ENCODE assay signal across 19 cellular contexts in genomic region chrX:24005028-24005427, GRCh38. TPM values are rescaled to one million over a fixed set of nuclear protein-coding genes. Genes with fewer than 3 reads are reported as not detected.
A peak's percentile ranks its signal among the peaks of the same experiment; 100 is the strongest.
DNase-seq lines count a peak whose midpoint lies in the region; ATAC-seq and TF ChIP-seq lines count a peak whose summit lies in the region.
"Had no signal": no experiment of that assay in that cellular context is flagged by ENCODE, and none has a peak within 500 bp of the region (broad histone marks: within the 10 kb centered on the region; RNA-seq: fewer than 3 reads in every experiment).

No MANE protein-coding gene starts in this region.

- H3K27me3 Mint-ChIP-seq in activated naive CD4-positive, alpha-beta T cell treated with anti-CD3 and anti-CD28 coated beads, Interleukin-2, amount 50 U/mL, for 24 hours: no peaks in the 10 kb centered on the region
- peaks cover 0 to 10% of the 10 kb centered on the region in 2 donors for H3K27me3 Mint-ChIP-seq in stimulated activated naive B cell treated with anti-CD40 and anti-IgM and Interleukin-4, amounts not matched to agents 10 μg/mL and 1 μg/mL and 100 μg/mL, for 72 hours
- H3K27me3 Mint-ChIP-seq: central memory CD8-positive, alpha-beta T cell had no signal

- no peaks in the 10 kb centered on the region for H3K9me2 ChIP-seq in Karpas-422 (replicated peaks; ENCODE audit: insufficient read depth, low read length)

- H3K9ac ChIP-seq in Karpas-422 (ENCODE audit: low read length): no peak overlapping the region

- peak; percentile 41 for ATAC-seq in GM21825 (IDR thresholded peaks at IDR 0.05; ENCODE audit: unreplicated experiment)
- ATAC-seq in stimulated activated naive B cell treated with anti-CD40 and anti-IgM and Interleukin-4, amounts not matched to agents 10 μg/mL and 1 μg/mL and 100 μg/mL, for 72 hours (replicated peaks): peak; percentile 52 to 60
- no peak for ATAC-seq in HG03039 (IDR thresholded peaks at IDR 0.05; ENCODE audit: unreplicated experiment)
- ATAC-seq: CD8-positive, alpha-beta T cell; left ventricle myocardium superior; right lobe of liver had no signal

- H3K9me3 ChIP-seq in Karpas-422 (ENCODE audit: low read length) (no peaks in the 10 kb centered on the region), esophagus squamous epithelium (no peaks in the 10 kb centered on the region)
- H3K9me3 ChIP-seq: esophagus muscularis mucosa, right lobe of liver, uterus had no signal

- intact Hi-C loops in esophagus squamous epithelium (cut with DNase I): no loop called here

- H3K4me1 ChIP-seq in Karpas-422 (ENCODE audit: low read length): peaks cover 30% of the 10 kb centered on the region
- H3K4me1 ChIP-seq in esophagus squamous epithelium: no peaks in the 10 kb centered on the region
- H3K4me1 ChIP-seq: esophagus muscularis mucosa, right lobe of liver, uterus had no signal

- H3K27me3 ChIP-seq in Karpas-422 (ENCODE audit: low read length) (no peaks in the 10 kb centered on the region), esophagus squamous epithelium (no peaks in the 10 kb centered on the region)
- H3K27me3 ChIP-seq: esophagus muscularis mucosa, right lobe of liver, uterus had no signal

- no peak for TF ChIP-seq POLR2A in esophagus squamous epithelium (IDR thresholded peaks at IDR 0.05)

- peaks cover 10% of the 10 kb centered on the region for H3K36me3 Mint-ChIP-seq in activated naive CD4-positive, alpha-beta T cell treated with anti-CD3 and anti-CD28 coated beads, Interleukin-2, amount 50 U/mL, for 24 hours
- peaks cover 2 to 10% of the 10 kb centered on the region in 2 donors for H3K36me3 Mint-ChIP-seq in stimulated activated naive B cell treated with anti-CD40 and anti-IgM and Interleukin-4, amounts not matched to agents 10 μg/mL and 1 μg/mL and 100 μg/mL, for 72 hours

- H3K4me2 ChIP-seq in Karpas-422 (ENCODE audit: low read depth, low read length, poor library complexity, severe bottlenecking): peak overlapping the region; percentile 46

- 43 to 75% methylated on average over 1 of the region's 1 CpG for WGBS in esophagus squamous epithelium, 2 donors

- peaks cover 11% of the 10 kb centered on the region; the same call in 1 of the 2 replicates for H3K36me3 ChIP-seq in Karpas-422 (ENCODE audit: insufficient read depth, low read length)
- peaks cover 0 to 7% (median 0%) of the 10 kb centered on the region in 3 donors for H3K36me3 ChIP-seq in esophagus squamous epithelium
- H3K36me3 ChIP-seq: right lobe of liver, uterus had no signal

- H3K4me1 Mint-ChIP-seq in activated naive CD4-positive, alpha-beta T cell treated with anti-CD3 and anti-CD28 coated beads, Interleukin-2, amount 50 U/mL, for 24 hours: peaks cover 27% of the 10 kb centered on the region
- H3K4me1 Mint-ChIP-seq in stimulated activated naive B cell treated with anti-CD40 and anti-IgM and Interleukin-4, amounts not matched to agents 10 μg/mL and 1 μg/mL and 100 μg/mL, for 72 hours: peaks cover 6 to 23% of the 10 kb centered on the region in 2 donors

- H3K9me3 Mint-ChIP-seq in activated naive CD4-positive, alpha-beta T cell treated with anti-CD3 and anti-CD28 coated beads, Interleukin-2, amount 50 U/mL, for 24 hours: no peaks in the 10 kb centered on the region
- peaks cover 1 to 2% of the 10 kb centered on the region in 2 donors for H3K9me3 Mint-ChIP-seq in stimulated activated naive B cell treated with anti-CD40 and anti-IgM and Interleukin-4, amounts not matched to agents 10 μg/mL and 1 μg/mL and 100 μg/mL, for 72 hours
- H3K9me3 Mint-ChIP-seq: CD8-positive, alpha-beta T cell; central memory CD8-positive, alpha-beta T cell had no signal

- peak overlapping the region; percentile 28; the same call in 1 of the 2 replicates for H3K27ac ChIP-seq in Karpas-422 (ENCODE audit: low read length)
- no peak overlapping the region for H3K27ac ChIP-seq in esophagus squamous epithelium
- H3K27ac ChIP-seq: esophagus muscularis mucosa, right lobe of liver, uterus had no signal

- peaks cover 77% of the 10 kb centered on the region for H3K79me2 ChIP-seq in Karpas-422 (ENCODE audit: low read length)

- H2AFZ ChIP-seq in Karpas-422 (ENCODE audit: low read length): no peak overlapping the region

- H3K4me3 ChIP-seq in Karpas-422 (ENCODE audit: low read length) (no peak overlapping the region), esophagus squamous epithelium (no peak overlapping the region)
- H3K4me3 ChIP-seq: esophagus muscularis mucosa, right lobe of liver, uterus had no signal

- no peak for TF ChIP-seq CTCF in esophagus squamous epithelium (IDR thresholded peaks at IDR 0.05)

- H4K20me1 ChIP-seq in Karpas-422 (ENCODE audit: insufficient read depth, low read depth, low read length): no peaks in the 10 kb centered on the region

- peak overlapping the region; percentile 88 for H3K27ac Mint-ChIP-seq in activated naive CD4-positive, alpha-beta T cell treated with anti-CD3 and anti-CD28 coated beads, Interleukin-2, amount 50 U/mL, for 24 hours
- H3K27ac Mint-ChIP-seq in stimulated activated naive B cell treated with anti-CD40 and anti-IgM and Interleukin-4, amounts not matched to agents 10 μg/mL and 1 μg/mL and 100 μg/mL, for 72 hours: no peak overlapping the region
- H3K27ac Mint-ChIP-seq: CD8-positive, alpha-beta T cell had no signal

- no peak overlapping the region for H3K4me3 Mint-ChIP-seq in activated naive CD4-positive, alpha-beta T cell treated with anti-CD3 and anti-CD28 coated beads, Interleukin-2, amount 50 U/mL, for 24 hours
- H3K4me3 Mint-ChIP-seq in stimulated activated naive B cell treated with anti-CD40 and anti-IgM and Interleukin-4, amounts not matched to agents 10 μg/mL and 1 μg/mL and 100 μg/mL, for 72 hours: peak overlapping the region in 1 of 2 donors; percentile 47
- H3K4me3 Mint-ChIP-seq: CD8-positive, alpha-beta T cell; central memory CD8-positive, alpha-beta T cell had no signal

- no peak for DNase-seq in activated naive CD4-positive, alpha-beta T cell treated with Interleukin-2 at 50 U/mL for 16 hours
- no peak for DNase-seq in Karpas-422
- DNase-seq in stimulated activated naive B cell treated with anti-CD40 and anti-IgM and Interleukin-4, amounts not matched to agents 10 μg/mL and 1 μg/mL and 100 μg/mL, for 72 hours: no peak
- no peak for DNase-seq in stimulated activated CD4-positive, alpha-beta T cell treated with anti-CD3 and anti-CD28 coated beads, Interleukin-4, amount 100 ng/mL, for 1 hour
- no peak for DNase-seq in esophagus squamous epithelium (lab: John Stamatoyannopoulos, UW)
- DNase-seq: activated gamma-delta T cell; anterior cingulate cortex; CD8-positive, alpha-beta T cell; DND-41; effector CD4-positive, alpha-beta T cell; left ventricle myocardium superior; NCI-H2171 treated with DMSO at 0.1 percent for 48 hours; right lobe of liver; uterus had no signal

RNA-seq across cellular contexts. Expression of gene KLHL15, which starts 22.0 kb away (rescaled TPM):
- 12.7 and 23.7 TPM in 2 replicates for total RNA-seq in Karpas-422 (2014; rRNA removed; shearing (Covaris generic); ENCODE audit: low replicate concordance)
- 10 to 100 TPM in 1 of 4 donors, 1 to 10 TPM in 3; 2.5 to 11.8 (median 5.4) TPM for total RNA-seq in esophagus squamous epithelium

RNA-seq across cellular contexts. Expression of gene EIF2S3, which starts 49.7 kb away (rescaled TPM):
- 160 and 198 TPM in 2 replicates for total RNA-seq in Karpas-422 (2014; rRNA removed; shearing (Covaris generic); ENCODE audit: low replicate concordance)
- total RNA-seq in esophagus squamous epithelium: 100 to 1,000 TPM in 3 of 4 donors, 10 to 100 TPM in 1; 70.5 to 158 (median 133) TPM
